17 cellular contexts compared by ENCODE assay signal in the genomic region with DNA sequence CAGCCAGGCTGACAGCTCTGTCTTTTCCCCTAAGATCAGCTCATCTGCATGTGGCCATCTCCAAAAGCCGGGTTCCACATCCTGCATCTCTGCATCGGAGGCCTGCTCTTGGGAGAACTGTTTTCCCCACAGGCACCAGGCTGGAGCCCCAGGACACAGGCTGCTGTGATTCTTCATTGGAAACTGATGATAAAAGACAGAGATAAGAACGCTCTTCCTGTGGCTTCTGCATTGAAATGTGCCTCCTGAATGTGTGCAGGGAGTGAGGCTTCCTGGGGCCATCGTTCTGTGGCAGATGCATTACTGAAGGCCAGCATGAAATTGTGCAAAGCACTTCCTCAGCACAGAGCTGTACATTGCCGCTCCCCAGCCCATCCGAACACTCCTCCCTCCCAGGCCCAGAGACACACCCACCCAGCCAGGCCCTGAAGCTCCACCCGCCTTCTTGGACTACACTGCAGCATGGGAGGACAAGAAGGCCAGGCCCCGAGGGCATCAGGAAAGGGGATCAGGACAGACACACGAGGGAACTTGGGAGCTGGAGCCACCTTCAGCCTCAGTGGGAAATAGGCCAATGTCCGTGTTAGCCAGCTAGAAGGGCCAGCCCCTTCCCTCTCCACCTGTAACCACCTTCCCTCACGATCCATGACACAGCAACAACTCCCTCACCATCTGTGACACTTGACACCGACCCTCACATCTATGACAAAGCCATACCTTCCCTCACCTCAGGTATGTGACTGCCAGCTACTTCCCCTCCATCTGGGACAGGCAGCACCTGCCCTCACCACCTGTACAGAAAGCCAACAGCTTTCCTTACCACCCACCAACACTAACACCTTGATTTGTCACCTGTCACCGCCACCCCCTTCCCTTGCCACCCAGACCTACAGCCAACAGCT.
DNase-seq lines count a peak whose midpoint lies in the region; FAIRE-seq and TF ChIP-seq lines count a peak whose summit lies in the region.
"Had no signal": no experiment of that assay in that cellular context is flagged by ENCODE, and none has a peak within 500 bp of the region (broad histone marks: within the 10 kb centered on the region; RNA-seq: fewer than 3 reads in every experiment).

No MANE protein-coding gene starts in this region.

- TF ChIP-seq CTCF in H1 (IDR thresholded peaks at IDR 0.05; ENCODE audit: control extremely low read depth in 1 of 3, insufficient read depth in 1 of 3, low read depth in 1 of 3, low read length in 3 of 3), result no peak

- no peaks in the 10 kb centered on the region for H3K36me3 Mint-ChIP-seq in activated T-cell treated with anti-CD3 and anti-CD28 coated beads, Interleukin-2, amount 50 U/mL, for 24 hours (ENCODE audit: low read depth)
- H3K36me3 Mint-ChIP-seq in CD4-positive, alpha-beta memory T cell, result no peaks in the 10 kb centered on the region

- peaks cover 0 to 6% (median 5%) of the 10 kb centered on the region in 4 experiments; a peak in 4 of 7 replicates for H3K4me1 ChIP-seq in H1 (replicated peaks in 1 of 4; ENCODE audit: control insufficient read depth in 3 of 4, insufficient read depth in 4 of 4, low read length in 3 of 4)
- no peaks in the 10 kb centered on the region for H3K4me1 ChIP-seq in small intestine (ENCODE audit: control insufficient read depth in 2 of 2, insufficient read depth in 1 of 2, low read depth in 1 of 2, low read length in 1 of 2)
- H3K4me1 ChIP-seq in CD4-positive, alpha-beta memory T cell (ENCODE audit: insufficient read depth, low read length), result no peaks in the 10 kb centered on the region
- H3K4me1 ChIP-seq: psoas muscle, SJCRH30, vagina had no signal

- POLR2A ChIA-PET in H1 (lab: Charles Lee; ENCODE audit: partially characterized antibody), result interaction anchor here (0.7 to 1.7 kb wide), 3 partner anchors 9 to 100 kb away, joined by 3 to 7 read pairs (median 3); no protein-coding TSS in a partner anchor
- POLR2A ChIA-PET in CD4-positive, alpha-beta memory T cell (lab: Charles Lee; ENCODE audit: partially characterized antibody), result no interaction called here

- no peak for TF ChIP-seq EP300 in H1 (IDR thresholded peaks at IDR 0.05; ENCODE audit: borderline replicate concordance in 1 of 2, low read depth in 2 of 2, low read length in 2 of 2)

- H3K27ac Mint-ChIP-seq in activated T-cell treated with anti-CD3 and anti-CD28 coated beads, Interleukin-2, amount 50 U/mL, for 24 hours, result no peak overlapping the region
- H3K27ac Mint-ChIP-seq in CD4-positive, alpha-beta memory T cell, result peak overlapping the region in 1 of 7 donors; percentile 8

- WGBS in H1 (ENCODE audit: extremely low coverage in 1 of 2, insufficient coverage in 1 of 2, insufficient read length in 1 of 2, insufficient replicate concordance in 2 of 2, low coverage in 1 of 2, low lambda C conversion rate in 2 of 2, missing lambda C conversion rate in 1 of 2), 2 experiments, result 71% methylated on average over 13 of the region's 13 CpGs; no CpG with 5 or more reads in 1 of the 2 experiments
- WGBS in small intestine, 3 donors, result 27 to 41% (median 40%) methylated on average over 13 of the region's 13 CpGs

- no peaks in the 10 kb centered on the region; a peak in 1 of 8 replicates for H3K36me3 ChIP-seq in H1 (ENCODE audit: control insufficient read depth in 2 of 4, insufficient read depth in 4 of 4, low read length in 3 of 4)
- no peaks in the 10 kb centered on the region for H3K36me3 ChIP-seq in small intestine (ENCODE audit: control insufficient read depth in 2 of 2, insufficient read depth in 2 of 2, low read length in 2 of 2)
- H3K36me3 ChIP-seq in CD4-positive, alpha-beta memory T cell (ENCODE audit: insufficient read depth, low read length), result no peaks in the 10 kb centered on the region
- H3K36me3 ChIP-seq: SJCRH30, vagina had no signal

- no peaks in the 10 kb centered on the region; the same call in 1 of the 2 replicates for H3K23me2 ChIP-seq in H1 (ENCODE audit: low read depth, low read length)

- no peaks in the 10 kb centered on the region; a peak in 1 of 7 replicates for H3K27me3 ChIP-seq in H1 (replicated peaks in 1 of 4; ENCODE audit: control insufficient read depth in 3 of 4, extremely low read depth in 1 of 4, insufficient read depth in 3 of 4, low read length in 3 of 4)
- H3K27me3 ChIP-seq in small intestine (ENCODE audit: control insufficient read depth in 2 of 2, insufficient read depth in 2 of 2, low read length in 2 of 2), result no peaks in the 10 kb centered on the region
- H3K27me3 ChIP-seq in CD4-positive, alpha-beta memory T cell (ENCODE audit: insufficient read depth, low read length), result no peaks in the 10 kb centered on the region
- H3K27me3 ChIP-seq: SJCRH30, vagina had no signal

- peak overlapping the region; percentile 38; the same call in 1 of the 2 replicates for H2BK5ac ChIP-seq in H1 (ENCODE audit: low read depth, low read length)

- DNase-seq in NCI-H748 (lab: John Stamatoyannopoulos, UW; ENCODE audit: unreplicated experiment), result peak; percentile 66
- DNase-seq in NCI-H748 treated with DMSO at 0.1 percent for 48 hours (lab: John Stamatoyannopoulos, UW), result no peak
- peak; percentile 73 for DNase-seq in NCI-H2171 treated with DMSO at 0.1 percent for 48 hours (lab: John Stamatoyannopoulos, UW)
- peak in 1 of 2 experiments; percentile 48 for DNase-seq in H1 (ENCODE audit: low read depth in 1 of 2, low spot score in 2 of 2)
- DNase-seq in small intestine, result peak; percentile 8
- DNase-seq in NAMALWA (ENCODE audit: low spot score), result no peak
- DNase-seq in activated T-cell treated with anti-CD3 and anti-CD28 coated beads, Interleukin-2, amount 50 U/mL, for 24 hours, result no peak
- no peak for DNase-seq in CD4-positive, alpha-beta memory T cell
- DNase-seq: DND-41; midbrain; psoas muscle; SJCRH30; stimulated activated CD4-positive, alpha-beta T cell treated with anti-CD3 and anti-CD28 coated beads, Interleukin-1b, Interleukin-23, amount 100 ng/mL, for 48 hours had no signal

- peaks cover 5% of the 10 kb centered on the region for H3K27me3 Mint-ChIP-seq in activated T-cell treated with anti-CD3 and anti-CD28 coated beads, Interleukin-2, amount 50 U/mL, for 24 hours
- H3K27me3 Mint-ChIP-seq in CD4-positive, alpha-beta memory T cell, result peaks cover 4 to 9% of the 10 kb centered on the region in 2 donors

- 0 out of 4 replicates have a peak overlapping the region, but pooled peaks of 1 of the 2 experiments have one; percentile 13 for H3K4me2 ChIP-seq in H1 (ENCODE audit: insufficient read depth in 1 of 2, low read depth in 2 of 2, low read length in 2 of 2)
- H3K4me2 ChIP-seq: KMS-11 had no signal

- H3K79me2 ChIP-seq in H1 (ENCODE audit: control insufficient read depth in 1 of 2, insufficient read depth in 2 of 2, low read length in 2 of 2), result no peaks in the 10 kb centered on the region

- no peaks in the 10 kb centered on the region for H4K20me1 ChIP-seq in H1 (replicated peaks in 1 of 2; ENCODE audit: control insufficient read depth in 1 of 2, insufficient read depth in 2 of 2, low read length in 2 of 2)

- H4K5ac ChIP-seq in H1 (ENCODE audit: insufficient read length, low read depth, low read length), result no peak overlapping the region

- no peak overlapping the region for H3K56ac ChIP-seq in H1 (replicated peaks; ENCODE audit: insufficient read length, low read depth, low read length)

- no peak overlapping the region for H3K18ac ChIP-seq in H1 (ENCODE audit: extremely low read depth, low read length)

- 0 out of 2 replicates have a peak overlapping the region, but pooled peaks have one; percentile 45 for H2AFZ ChIP-seq in H1 (ENCODE audit: low read length)

- H2BK15ac ChIP-seq in H1 (ENCODE audit: low read length), result peak overlapping the region; percentile 13; the same call in 1 of the 2 replicates

- H3K79me1 ChIP-seq in H1 (ENCODE audit: low read depth, low read length), result no peaks in the 10 kb centered on the region

- H3K4me1 Mint-ChIP-seq in activated T-cell treated with anti-CD3 and anti-CD28 coated beads, Interleukin-2, amount 50 U/mL, for 24 hours (ENCODE audit: low read depth), result no peaks in the 10 kb centered on the region
- H3K4me1 Mint-ChIP-seq in CD4-positive, alpha-beta memory T cell, result no peaks in the 10 kb centered on the region

- H2BK120ac ChIP-seq in H1 (replicated peaks; ENCODE audit: low read depth, low read length), result no peak overlapping the region

- no peak overlapping the region for H4K91ac ChIP-seq in H1 (replicated peaks; ENCODE audit: insufficient read length, low read length)

- H2BK20ac ChIP-seq in H1 (ENCODE audit: low read length), result no peak overlapping the region; the same call in 1 of the 2 replicates

- FAIRE-seq in H1 (lab: Jason Lieb, UNC), result no peak
- FAIRE-seq in small intestine (lab: Jason Lieb, UNC), result no peak
- FAIRE-seq: GM12878, GM19239 had no signal

- H3K27ac ChIP-seq in H1 (ENCODE audit: low read depth, low read length), result no peak overlapping the region
- H3K27ac ChIP-seq in small intestine (ENCODE audit: low read depth in 1 of 2, low read length in 1 of 2), result no peak overlapping the region
- no peak overlapping the region for H3K27ac ChIP-seq in CD4-positive, alpha-beta memory T cell (ENCODE audit: low read depth, low read length)
- H3K27ac ChIP-seq: KMS-11, psoas muscle, SJCRH30, vagina had no signal

- peak overlapping the region; percentile 75 for H2AK5ac ChIP-seq in H1 (ENCODE audit: low read depth, low read length)

- peaks cover 7% of the 10 kb centered on the region for H3K9me3 Mint-ChIP-seq in activated T-cell treated with anti-CD3 and anti-CD28 coated beads, Interleukin-2, amount 50 U/mL, for 24 hours
- H3K9me3 Mint-ChIP-seq in CD4-positive, alpha-beta memory T cell, result peaks cover 0 to 13% (median 6%) of the 10 kb centered on the region in 8 donors

- intact Hi-C loops in CD4-positive, alpha-beta memory T cell (cut with micrococcal nuclease), result no loop called here

- H3K9me3 ChIP-seq in H1 (ENCODE audit: insufficient read depth in 2 of 2, low read depth in 1 of 2, low read length in 1 of 2) (peaks cover 6 to 8% of the 10 kb centered on the region in 2 experiments), small intestine (ENCODE audit: control insufficient read depth, low read depth) (no peaks in the 10 kb centered on the region)
- no peaks in the 10 kb centered on the region for H3K9me3 ChIP-seq in CD4-positive, alpha-beta memory T cell (ENCODE audit: control insufficient read depth in 1 of 2, low read length in 2 of 2)
- H3K9me3 ChIP-seq: psoas muscle, SJCRH30, vagina had no signal

- no peak overlapping the region; a peak in 2 of 7 replicates for H3K9ac ChIP-seq in H1 (replicated peaks in 1 of 4; ENCODE audit: extremely low read depth in 1 of 4, low read depth in 3 of 4, low read length in 3 of 4)
- H3K9ac ChIP-seq: KMS-11 had no signal

- no peak overlapping the region for H3K14ac ChIP-seq in H1 (ENCODE audit: insufficient read length)

- H4K8ac ChIP-seq in H1 (ENCODE audit: extremely low read depth, insufficient read depth, low read length), result no peak overlapping the region; the same call in 1 of the 2 replicates

- H3K4me3 Mint-ChIP-seq in activated T-cell treated with anti-CD3 and anti-CD28 coated beads, Interleukin-2, amount 50 U/mL, for 24 hours, result no peak overlapping the region
- no peak overlapping the region for H3K4me3 Mint-ChIP-seq in CD4-positive, alpha-beta memory T cell

- no peak for TF ChIP-seq POLR2A in H1 (IDR thresholded peaks at IDR 0.05; ENCODE audit: control extremely low read depth in 1 of 2, low read depth in 2 of 2, low read length in 2 of 2)

- no peak for TF ChIP-seq RAD21 in H1 (IDR thresholded peaks at IDR 0.05 in 1 of 2, conservative IDR thresholded peaks at IDR 0.05 in 1 of 2; ENCODE audit: low read depth in 2 of 2, low read length in 2 of 2)

- H3K4me3 ChIP-seq in H1 (ENCODE audit: extremely low read depth in 1 of 4, insufficient read depth in 2 of 4, low read depth in 3 of 4, low read length in 4 of 4) (no peak overlapping the region), small intestine (ENCODE audit: low read depth in 1 of 2, low read length in 2 of 2) (no peak overlapping the region)
- H3K4me3 ChIP-seq in CD4-positive, alpha-beta memory T cell (ENCODE audit: low read length in 2 of 2), result no peak overlapping the region
- H3K4me3 ChIP-seq: GM12878, psoas muscle, SJCRH30, vagina had no signal

- peak overlapping the region; percentile 35; the same call in 1 of the 2 replicates for H2BK12ac ChIP-seq in H1 (ENCODE audit: low read depth, low read length)

- CTCF ChIA-PET in H1 (lab: Charles Lee; ENCODE audit: partially characterized antibody), result interaction anchor here (0.6 to 15.7 kb wide), 19 partner anchors 8 to 134 kb away, joined by 3 to 137 read pairs (median 4); no protein-coding TSS in a partner anchor
- CTCF ChIA-PET in CD4-positive, alpha-beta memory T cell (lab: Charles Lee; ENCODE audit: partially characterized antibody), result no interaction called here

- H3K4ac ChIP-seq in H1 (replicated peaks; ENCODE audit: insufficient read length, low read depth, low read length), result no peak overlapping the region

- H3K23ac ChIP-seq in H1 (ENCODE audit: insufficient read length), result no peak overlapping the region

Comparison
In these comparisons a context has a peak if more than half of its experiments do, and no peak if none do; other contexts are left out.
1. DNase-seq: peak in NCI-H748 (single experiment), NCI-H2171 treated with DMSO at 0.1 percent for 48 hours (single experiment) and small intestine (single experiment); none in NCI-H748 treated with DMSO at 0.1 percent for 48 hours (single experiment), NAMALWA (single experiment), activated T-cell treated with anti-CD3 and anti-CD28 coated beads, Interleukin-2, amount 50 U/mL, for 24 hours (single experiment) and CD4-positive, alpha-beta memory T cell (0 of 5).